21 cellular contexts compared by ENCODE assay signal in genomic region chr3:143650827-143651226, GRCh38.
"Had no signal": no experiment of that assay in that cellular context is flagged by ENCODE, and none has a peak within 500 bp of the region (broad histone marks: within the 10 kb centered on the region; RNA-seq: fewer than 3 reads in every experiment).

No MANE protein-coding gene starts in this region.

- DNase-seq: effector memory CD4-positive, alpha-beta T cell; heart right ventricle; hypothalamus; kidney glomerular epithelial cell; mucosa of descending colon; naive thymus-derived CD8-positive, alpha-beta T cell; posterior cingulate gyrus; sigmoid colon; stimulated activated CD4-positive, alpha-beta T cell treated with anti-CD3 and anti-CD28 coated beads, Interleukin-12 subunit alpha, Interleukin-12 subunit beta, amount 100 ng/mL, for 4 hours; stimulated activated naive CD4-positive, alpha-beta T cell; upper lobe of right lung had no signal

- H3K4me1 Mint-ChIP-seq: neural crest cell had no signal

- H3K27me3 ChIP-seq: heart right ventricle, right atrium auricular region, sigmoid colon, suprapubic skin, tibial nerve, upper lobe of right lung, vagina had no signal

- H3K4me1 ChIP-seq: right atrium auricular region, sigmoid colon, upper lobe of right lung had no signal

- FAIRE-seq: endometrium, frontal cortex, islet of Langerhans had no signal

- H3K4me3 ChIP-seq: heart right ventricle, mucosa of descending colon, right atrium auricular region, sigmoid colon, skin epidermis, suprapubic skin, tibial nerve, upper lobe of right lung, vagina had no signal

- H3K27ac ChIP-seq: right atrium auricular region, sigmoid colon, skin epidermis, suprapubic skin, tibial nerve, upper lobe of right lung, vagina had no signal

- H3K36me3 ChIP-seq: right atrium auricular region, sigmoid colon, tibial nerve, upper lobe of right lung had no signal

- H3K27me3 Mint-ChIP-seq: naive thymus-derived CD8-positive, alpha-beta T cell had no signal

- ATAC-seq: esophagus mucosa; heart right ventricle; naive thymus-derived CD8-positive, alpha-beta T cell; upper lobe of right lung had no signal

- H3K9me3 ChIP-seq: heart right ventricle, mucosa of descending colon, right atrium auricular region, sigmoid colon, suprapubic skin, tibial nerve, upper lobe of right lung, vagina had no signal

- H3K9me3 Mint-ChIP-seq: naive thymus-derived CD8-positive, alpha-beta T cell had no signal

- H3K4me3 Mint-ChIP-seq: naive thymus-derived CD8-positive, alpha-beta T cell; neural crest cell had no signal
